ENCODE assay signal across 24 cellular contexts in genomic region chr9:376115-376514, GRCh38.
DNase-seq lines count a peak whose midpoint lies in the region; ATAC-seq, FAIRE-seq and TF ChIP-seq lines count a peak whose summit lies in the region.
"Had no signal": no experiment of that assay in that cellular context is flagged by ENCODE, and none has a peak within 500 bp of the region (broad histone marks: within the 10 kb centered on the region; RNA-seq: fewer than 3 reads in every experiment).

No MANE protein-coding gene starts in this region.

- no peak overlapping the region for H2AFZ ChIP-seq in HCT116 (ENCODE audit: low read depth, low read length, poor library complexity, severe bottlenecking)
- H2AFZ ChIP-seq: GM23248 had no signal

- no peaks in the 10 kb centered on the region for H4K20me1 ChIP-seq in HCT116 (ENCODE audit: insufficient read depth)
- H4K20me1 ChIP-seq: BLaER1 treated with 17β-estradiol and CSF1 and Interleukin-3, amounts not matched to agents 10 nM and 100 nM had no signal

- no peaks in the 10 kb centered on the region for H3K9me3 ChIP-seq in HCT116 (ENCODE audit: control insufficient read depth in 1 of 2, insufficient read depth in 1 of 2, low read depth in 1 of 2, low read length in 2 of 2)
- H3K9me3 ChIP-seq in small intestine (ENCODE audit: control insufficient read depth, low read depth) = no peaks in the 10 kb centered on the region
- H3K9me3 ChIP-seq: A549; BE2C; BLaER1 treated with 17β-estradiol and CSF1 and Interleukin-3, amounts not matched to agents 10 nM and 100 nM had no signal

- H3K4me3 ChIP-seq in HCT116 (replicated peaks in 1 of 2; ENCODE audit: low read depth in 1 of 2, low read length in 2 of 2) (no peak overlapping the region), small intestine (ENCODE audit: low read depth in 1 of 2, low read length in 2 of 2) (no peak overlapping the region)
- H3K4me3 ChIP-seq: A549; BLaER1 treated with 17β-estradiol and CSF1 and Interleukin-3, amounts not matched to agents 10 nM and 100 nM; GM23248 had no signal

- POLR2A ChIA-PET in HCT116 (lab: Charles Lee) = no interaction called here

- H3K27ac ChIP-seq in HCT116 (ENCODE audit: low read depth, low read length) = no peak overlapping the region
- H3K27ac ChIP-seq in small intestine (ENCODE audit: low read depth in 1 of 2, low read length in 1 of 2) = no peak overlapping the region
- H3K27ac ChIP-seq: A549; BLaER1 treated with 17β-estradiol and CSF1 and Interleukin-3, amounts not matched to agents 10 nM and 100 nM; GM23248 had no signal

- BruUV-seq in HCT116 (replicated peaks; lab: Mats Ljungman, UMichigan) = no TSS peak

- ATAC-seq in HCT116 (no peak), left colon (peak; percentile 44), HG02981 (IDR thresholded peaks at IDR 0.05; ENCODE audit: unreplicated experiment) (no peak), GM18519 (IDR thresholded peaks at IDR 0.05; ENCODE audit: low FRiP score, unreplicated experiment) (no peak)
- ATAC-seq: A549 had no signal

- no peak overlapping the region for H3K4me2 ChIP-seq in HCT116 (ENCODE audit: low read length)
- H3K4me2 ChIP-seq: A549; BLaER1 treated with 17β-estradiol and CSF1 and Interleukin-3, amounts not matched to agents 10 nM and 100 nM had no signal

- 16 to 68% (median 44%) methylated on average over 3 of the region's 3 CpGs for WGBS in small intestine, 3 donors

- intact Hi-C loops in HCT116 (cut with micrococcal nuclease) = no loop called here
- intact Hi-C loops in left colon (cut with DNase I, micrococcal nuclease) = no loop called here

- FAIRE-seq in small intestine (lab: Jason Lieb, UNC) = no peak
- FAIRE-seq: A549, GM19239, H1 had no signal

- H3K9ac ChIP-seq in HCT116 (ENCODE audit: low read length) = no peak overlapping the region
- H3K9ac ChIP-seq: BLaER1 treated with 17β-estradiol and CSF1 and Interleukin-3, amounts not matched to agents 10 nM and 100 nM; GM23248 had no signal

- H3K27me3 ChIP-seq in HCT116 (ENCODE audit: insufficient read depth, low read length) = 0 out of 2 replicates have a peak, but pooled peaks cover 10% of the 10 kb centered on the region
- no peaks in the 10 kb centered on the region for H3K27me3 ChIP-seq in small intestine (ENCODE audit: control insufficient read depth in 2 of 2, insufficient read depth in 2 of 2, low read length in 2 of 2)
- H3K27me3 ChIP-seq: BE2C; BLaER1 treated with 17β-estradiol and CSF1 and Interleukin-3, amounts not matched to agents 10 nM and 100 nM had no signal

- TF ChIP-seq CTCF in HCT116 (IDR thresholded peaks at IDR 0.05 in 2 of 3, conservative IDR thresholded peaks at IDR 0.05 in 1 of 3; ENCODE audit: borderline replicate concordance in 1 of 3, insufficient read depth in 1 of 3, low read depth in 2 of 3, low read length in 2 of 3) = no peak

- RAD21 ChIA-PET in HCT116 (lab: Charles Lee; ENCODE audit: low non-redundant PET in 1 of 2, low total read pairs in 2 of 2, uncharacterized antibody in 2 of 2, unreplicated experiment in 2 of 2) = interaction anchor here in 1 of 2 experiments (0.6 kb wide), 1 partner anchor 16 kb away, joined by 5 read pairs; no protein-coding TSS in a partner anchor

- TF ChIP-seq POLR2A in HCT116 (IDR thresholded peaks at IDR 0.05; ENCODE audit: borderline replicate concordance, extremely low read depth, insufficient read depth, insufficient read length) = no peak

- H3K4me1 ChIP-seq in HCT116 (ENCODE audit: control insufficient read depth in 1 of 2, insufficient read depth in 2 of 2, low read length in 2 of 2) (no peaks in the 10 kb centered on the region), small intestine (ENCODE audit: control insufficient read depth in 2 of 2, insufficient read depth in 1 of 2, low read depth in 1 of 2, low read length in 1 of 2) (no peaks in the 10 kb centered on the region)
- H3K4me1 ChIP-seq: A549, BE2C had no signal

- CTCF ChIA-PET in HCT116 (lab: Charles Lee) = no interaction called here

- no peak for DNase-seq in HCT116 (ENCODE audit: low read depth, low spot score)
- peak; percentile 48 for DNase-seq in SW480 (ENCODE audit: low spot score)
- DNase-seq in left colon = no peak
- DNase-seq in small intestine = peak; percentile 80
- DNase-seq in activated gamma-delta T cell treated with Interleukin-2 at 50 U/mL for 16 hours = no peak
- DNase-seq in NCI-H524 treated with DMSO at 0.1 percent for 48 hours (lab: John Stamatoyannopoulos, UW) = no peak
- DNase-seq: 8988T; ACHN; AML-193; BE2C; CD4-positive, alpha-beta T cell; CD8-positive, alpha-beta memory T cell; DMS53; DMS79 treated with DMSO at 0.1 percent for 48 hours; GF-D8; GM23248; H7; HCEC 1CT had no signal

- no peak for TF ChIP-seq RAD21 in HCT116 (IDR thresholded peaks at IDR 0.05; ENCODE audit: low read depth)

- no peaks in the 10 kb centered on the region for H3K79me2 ChIP-seq in HCT116 (ENCODE audit: insufficient read depth, low read length)

- H3K36me3 ChIP-seq in HCT116 (ENCODE audit: control insufficient read depth in 1 of 2, insufficient read depth in 2 of 2, low read length in 2 of 2) (no peaks in the 10 kb centered on the region), small intestine (ENCODE audit: control insufficient read depth in 2 of 2, insufficient read depth in 2 of 2, low read length in 2 of 2) (peaks cover 3 to 6% of the 10 kb centered on the region in 2 donors)
- H3K36me3 ChIP-seq: BE2C had no signal

- no peaks in the 10 kb centered on the region for H3K9me2 ChIP-seq in HCT116 (ENCODE audit: insufficient read depth)

TF ChIP-seq in HCT116, 20 proteins besides CTCF, POLR2A, EP300 and RAD21:
- TF ChIP-seq CBX3 (IDR thresholded peaks at IDR 0.05; ENCODE audit: low read depth) = no peak
- peak; percentile 80 for TF ChIP-seq TCF7L2 (IDR thresholded peaks at IDR 0.05; ENCODE audit: borderline replicate concordance, extremely low read depth, insufficient read depth, insufficient read length)

Comparison
In these comparisons a context has a peak if more than half of its experiments do, and no peak if none do; other contexts are left out.
1. DNase-seq: peak in SW480 (single experiment) and small intestine (single experiment); none in HCT116 (single experiment), left colon (0 of 2), activated gamma-delta T cell treated with Interleukin-2 at 50 U/mL for 16 hours (single experiment) and NCI-H524 treated with DMSO at 0.1 percent for 48 hours (single experiment).